In the genomic region with DNA sequence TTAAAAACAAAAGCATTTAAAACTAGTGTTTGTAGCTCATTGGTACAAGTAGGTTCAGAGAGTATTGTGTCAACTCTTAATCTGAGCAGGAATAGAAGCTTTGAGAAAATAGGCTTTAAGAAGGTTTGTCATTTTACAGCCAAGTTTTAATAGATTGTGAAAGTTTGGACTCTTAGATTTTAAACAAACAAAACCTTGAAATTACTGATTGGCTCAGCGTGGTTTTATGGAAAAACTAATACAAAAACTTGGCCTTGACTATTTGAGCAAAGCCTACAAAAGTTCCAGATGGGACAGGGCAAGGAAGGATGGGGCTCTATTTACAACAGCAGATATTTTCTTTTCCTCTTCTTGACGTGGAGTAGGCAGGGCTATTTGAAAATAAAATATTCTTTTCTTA, we compare ENCODE assay signal across 15 cellular contexts.
"Had no signal": no experiment of that assay in that cellular context is flagged by ENCODE, and none has a peak within 500 bp of the region (broad histone marks: within the 10 kb centered on the region; RNA-seq: fewer than 3 reads in every experiment).

No MANE protein-coding gene starts in this region.

- H3K27me3 ChIP-seq: adrenal gland, colonic mucosa, esophagus squamous epithelium, gastrocnemius medialis, heart left ventricle, thyroid gland had no signal

- ATAC-seq: gastrocnemius medialis; heart left ventricle; left cardiac atrium; stimulated activated memory B cell treated with anti-CD40 and anti-IgM and Interleukin-4, amounts not matched to agents 10 μg/mL and 1 μg/mL and 100 μg/mL, for 72 hours; T-helper 17 cell had no signal

- DNase-seq: activated B cell treated with CpG ODN at 0.5 μM for 24 hours; activated CD4-positive, alpha-beta T cell treated with anti-CD3 and anti-CD28 coated beads for 48 hours; activated CD8-positive, alpha-beta memory T cell treated with anti-CD3 and anti-CD28 coated beads for 24 hours; adrenal gland; colonic mucosa; esophagus squamous epithelium; gastrocnemius medialis; heart left ventricle; left cardiac atrium; midbrain; stimulated activated CD4-positive, alpha-beta T cell treated with anti-CD3 and anti-CD28 coated beads, Interleukin-2, amount 100 ng/mL, for 48 hours; T-helper 17 cell; thyroid gland had no signal

- H3K36me3 ChIP-seq: adrenal gland, esophagus squamous epithelium, gastrocnemius medialis, thyroid gland had no signal

- H3K4me3 Mint-ChIP-seq: activated B cell treated with CpG ODN at 0.5 μM for 24 hours; stimulated activated memory B cell treated with anti-CD40 and anti-IgM and Interleukin-4, amounts not matched to agents 10 μg/mL and 1 μg/mL and 100 μg/mL, for 72 hours; T-helper 17 cell had no signal

- H3K9me3 ChIP-seq: adrenal gland, colonic mucosa, esophagus squamous epithelium, gastrocnemius medialis, heart left ventricle, thyroid gland had no signal

- H3K27ac ChIP-seq: colonic mucosa, esophagus squamous epithelium, heart left ventricle, thyroid gland had no signal

- H3K27ac Mint-ChIP-seq: activated B cell treated with CpG ODN at 0.5 μM for 24 hours; stimulated activated memory B cell treated with anti-CD40 and anti-IgM and Interleukin-4, amounts not matched to agents 10 μg/mL and 1 μg/mL and 100 μg/mL, for 72 hours; T-helper 17 cell had no signal

- FAIRE-seq: urothelium cell line had no signal

- H3K27me3 Mint-ChIP-seq: activated B cell treated with CpG ODN at 0.5 μM for 24 hours; stimulated activated memory B cell treated with anti-CD40 and anti-IgM and Interleukin-4, amounts not matched to agents 10 μg/mL and 1 μg/mL and 100 μg/mL, for 72 hours; T-helper 17 cell had no signal

- H3K9me3 Mint-ChIP-seq: activated B cell treated with CpG ODN at 0.5 μM for 24 hours; stimulated activated memory B cell treated with anti-CD40 and anti-IgM and Interleukin-4, amounts not matched to agents 10 μg/mL and 1 μg/mL and 100 μg/mL, for 72 hours had no signal

- H3K4me3 ChIP-seq: adrenal gland, colonic mucosa, esophagus squamous epithelium, gastrocnemius medialis, heart left ventricle, thyroid gland had no signal
